In the genomic region with DNA sequence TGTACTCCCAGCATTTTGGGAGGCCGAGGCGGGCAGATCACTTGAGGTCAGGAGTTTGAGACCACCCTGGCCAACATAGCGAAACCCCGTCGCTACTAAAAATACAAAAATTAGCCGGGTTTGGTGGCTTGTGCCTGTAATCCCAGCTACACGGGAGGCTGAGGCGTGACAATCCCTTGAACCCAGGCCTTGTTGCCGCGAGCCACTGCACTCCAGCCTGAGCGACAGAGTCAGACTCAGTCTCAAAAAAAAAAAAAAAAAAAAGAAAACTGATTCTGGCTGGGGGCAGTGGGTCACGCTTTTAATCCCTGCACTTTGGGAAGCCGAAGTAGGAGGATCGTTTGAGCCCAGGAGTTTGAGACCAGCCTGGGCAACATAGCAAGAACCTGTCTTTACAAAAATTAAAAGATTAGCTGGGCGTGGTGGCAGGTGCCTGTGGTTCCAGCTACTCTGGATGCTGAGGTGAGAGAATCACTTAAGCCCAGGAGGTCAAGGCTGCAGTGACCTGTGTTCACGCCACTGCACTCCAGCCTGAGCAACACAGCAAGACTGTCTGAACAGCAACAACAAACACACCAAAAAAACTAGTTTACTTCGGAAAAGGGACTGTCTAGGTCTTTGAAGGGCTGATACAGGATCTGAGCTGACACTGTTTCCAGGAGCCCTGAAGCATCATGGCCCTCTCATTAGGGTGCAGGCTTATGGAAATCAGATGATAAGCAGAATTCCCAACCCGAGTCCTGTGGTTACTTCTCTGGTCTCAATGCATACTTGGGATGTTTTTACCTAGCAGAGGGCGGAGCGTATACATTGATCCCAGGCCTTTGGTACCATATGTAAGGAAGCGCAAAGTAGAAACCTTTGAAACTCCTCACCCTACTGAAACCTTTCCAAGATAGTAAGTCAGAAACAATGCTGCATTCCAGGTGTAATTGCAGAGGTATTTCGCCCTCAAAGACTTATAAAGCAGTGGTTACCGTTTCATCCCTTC, we compare ENCODE assay signal across 15 cellular contexts. TPM values are rescaled to one million over a fixed set of nuclear protein-coding genes. Genes with fewer than 3 reads are reported as not detected.
DNase-seq lines count a peak whose midpoint lies in the region; ATAC-seq and TF ChIP-seq lines count a peak whose summit lies in the region.
"Had no signal": no experiment of that assay in that cellular context is flagged by ENCODE, and none has a peak within 500 bp of the region (broad histone marks: within the 10 kb centered on the region; RNA-seq: fewer than 3 reads in every experiment).

No MANE protein-coding gene starts in this region.

- peaks cover 9% of the 10 kb centered on the region for H3K27me3 Mint-ChIP-seq in H9 (ENCODE audit: low read depth)
- no peaks in the 10 kb centered on the region for H3K27me3 Mint-ChIP-seq in activated naive CD8-positive, alpha-beta T cell

- no peak overlapping the region for H2BK120ac ChIP-seq in H9 (ENCODE audit: low read depth, low read length, poor library complexity, severe bottlenecking)

- peak overlapping the region in 5 of 10 experiments; percentile 69 to 79 (median 79); a peak in 7 of 20 replicates for H3K4me3 ChIP-seq in BLaER1 treated with 17β-estradiol and CSF1 and Interleukin-3, amounts not matched to agents 10 nM and 100 nM
- peak overlapping the region; percentile 75 for H3K4me3 ChIP-seq in mesodermal cell (ENCODE audit: extremely low read depth, insufficient read depth, low read length, poor library complexity, severe bottlenecking)
- H3K4me3 ChIP-seq in brain microvascular endothelial cell (ENCODE audit: low read depth, low read length): no peak overlapping the region

- H3K79me1 ChIP-seq in H9 (ENCODE audit: insufficient read depth, low read depth, low read length, poor library complexity, severe bottlenecking): peaks cover 4% of the 10 kb centered on the region

- H3K56ac ChIP-seq in H9 (ENCODE audit: insufficient read length, low read depth, low read length): no peak overlapping the region

- no peak overlapping the region for H3K4ac ChIP-seq in H9 (ENCODE audit: low read depth, low read length)

- H3K9me3 Mint-ChIP-seq in H9: no peaks in the 10 kb centered on the region
- no peaks in the 10 kb centered on the region for H3K9me3 Mint-ChIP-seq in activated naive CD8-positive, alpha-beta T cell (ENCODE audit: low read depth)

- ATAC-seq in esophagus mucosa: no peak
- ATAC-seq in GM19395 (IDR thresholded peaks at IDR 0.05; ENCODE audit: unreplicated experiment): no peak
- ATAC-seq: left lung had no signal

- no peak for DNase-seq in H9
- no peak for DNase-seq in brain microvascular endothelial cell
- DNase-seq in GM13977 (ENCODE audit: low spot score): no peak
- DNase-seq: foreskin fibroblast, left lung, NCI-H1048, NCI-H748 treated with DMSO at 0.1 percent for 48 hours, transverse colon had no signal

- WGBS in H9 (ENCODE audit: extremely low coverage, insufficient read length, low lambda C conversion rate): no CpG with 5 or more reads among the region's 23 CpGs
- 89 to 94% methylated on average over 19 to 22 of the region's 23 CpGs for WGBS in mesodermal cell (ENCODE audit: insufficient coverage in 2 of 2), 2 experiments

- no peak overlapping the region for H2BK5ac ChIP-seq in H9 (ENCODE audit: insufficient read length, low read length)

- peak overlapping the region; percentile 80 to 89 for H3K4me3 Mint-ChIP-seq in H9
- H3K4me3 Mint-ChIP-seq in activated naive CD8-positive, alpha-beta T cell: peak overlapping the region; percentile 95

- no peaks in the 10 kb centered on the region for H3K79me2 ChIP-seq in H9 (ENCODE audit: insufficient read depth, low read length)

- H2BK12ac ChIP-seq in H9 (ENCODE audit: insufficient read length, low read depth, low read length): no peak overlapping the region

- H2BK20ac ChIP-seq in H9 (ENCODE audit: low read depth, low read length, poor library complexity, severe bottlenecking): no peak overlapping the region

- H3K23ac ChIP-seq in H9 (ENCODE audit: insufficient read length, low read depth, low read length): no peak overlapping the region

- H3K27ac ChIP-seq in BLaER1 treated with 17β-estradiol and CSF1 and Interleukin-3, amounts not matched to agents 10 nM and 100 nM: no peak overlapping the region
- no peak overlapping the region for H3K27ac ChIP-seq in H9 (ENCODE audit: insufficient read length, low read depth, low read length)
- no peak overlapping the region for H3K27ac ChIP-seq in mesodermal cell (ENCODE audit: low read depth, low read length, severe bottlenecking)
- H3K27ac ChIP-seq in brain microvascular endothelial cell: no peak overlapping the region

- H2AFZ ChIP-seq in H9 (ENCODE audit: low read length): no peak overlapping the region

- peaks cover 4 to 13% (median 12%) of the 10 kb centered on the region in 3 experiments; a peak in 6 of 7 replicates for H3K36me3 Mint-ChIP-seq in H9 (ENCODE audit: insufficient read depth in 1 of 3, low read depth in 3 of 3)
- no peaks in the 10 kb centered on the region for H3K36me3 Mint-ChIP-seq in activated naive CD8-positive, alpha-beta T cell

- peaks cover 9 to 31% (median 20%) of the 10 kb centered on the region in 11 experiments; a peak in 20 of 22 replicates for H3K36me3 ChIP-seq in BLaER1 treated with 17β-estradiol and CSF1 and Interleukin-3, amounts not matched to agents 10 nM and 100 nM
- H3K36me3 ChIP-seq in mesodermal cell (ENCODE audit: control insufficient read depth, insufficient read depth, low read length) (peaks cover 23% of the 10 kb centered on the region), brain microvascular endothelial cell (replicated peaks) (no peaks in the 10 kb centered on the region)
- H3K36me3 ChIP-seq: prostate gland, transverse colon had no signal

- H3K9ac ChIP-seq in BLaER1 treated with 17β-estradiol and CSF1 and Interleukin-3, amounts not matched to agents 10 nM and 100 nM: peak overlapping the region; percentile 88 to 98 (median 97); a peak in 17 of 22 replicates
- H3K9ac ChIP-seq in H9 (ENCODE audit: extremely low read depth, insufficient read length, low read length): no peak overlapping the region

- H3K4me2 ChIP-seq in BLaER1 treated with 17β-estradiol and CSF1 and Interleukin-3, amounts not matched to agents 10 nM and 100 nM: peak overlapping the region; percentile 88 to 98 (median 95); a peak in 21 of 22 replicates
- H3K4me2 ChIP-seq in H9 (ENCODE audit: insufficient read depth, insufficient read length, low read length): no peak overlapping the region

- H3K4me1 ChIP-seq in BLaER1 treated with 17β-estradiol and CSF1 and Interleukin-3, amounts not matched to agents 10 nM and 100 nM: peaks cover 18 to 33% (median 26%) of the 10 kb centered on the region in 10 experiments
- H3K4me1 ChIP-seq in H9 (ENCODE audit: insufficient read depth, low read length) (peaks cover 2% of the 10 kb centered on the region; the same call in 1 of the 2 replicates), mesodermal cell (ENCODE audit: control insufficient read depth, insufficient read depth, low read length, poor library complexity, severe bottlenecking) (peaks cover 6% of the 10 kb centered on the region)

- in situ Hi-C loops in brain microvascular endothelial cell (cut with HindIII; ENCODE audit: low pct_ligation_motif_present, low sequenced_read_pairs): no loop called here
- in situ Hi-C loops in GM13977 (cut with MboI; ENCODE audit: low pct_unique_long_range_greater_than_20kb, low sequenced_read_pairs, unreplicated experiment): no loop called here

- TF ChIP-seq CTCF in H9 (conservative IDR thresholded peaks at IDR 0.05): no peak
- no peak for TF ChIP-seq CTCF in brain microvascular endothelial cell (IDR thresholded peaks at IDR 0.05; ENCODE audit: low read depth, low read length, missing control alignments)
- no peak for TF ChIP-seq CTCF in GM13977 (IDR thresholded peaks at IDR 0.05; ENCODE audit: extremely low read depth, insufficient read depth, missing control alignments)

- H4K91ac ChIP-seq in H9 (ENCODE audit: insufficient read length, low read depth, low read length): no peak overlapping the region

- no peaks in the 10 kb centered on the region for H3K9me3 ChIP-seq in BLaER1 treated with 17β-estradiol and CSF1 and Interleukin-3, amounts not matched to agents 10 nM and 100 nM (replicated peaks in 1 of 11)
- H3K9me3 ChIP-seq in H9 (ENCODE audit: control insufficient read depth, low read depth, low read length) (no peaks in the 10 kb centered on the region), mesodermal cell (ENCODE audit: control insufficient read depth, low read length) (no peaks in the 10 kb centered on the region)
- H3K9me3 ChIP-seq: left lung, prostate gland, transverse colon had no signal

- no peak overlapping the region for H2BK15ac ChIP-seq in H9 (ENCODE audit: low read depth, low read length)

- no peak overlapping the region for H4K8ac ChIP-seq in H9 (replicated peaks; ENCODE audit: insufficient read length, low read depth, low read length)

- no peaks in the 10 kb centered on the region for H3K27me3 ChIP-seq in BLaER1 treated with 17β-estradiol and CSF1 and Interleukin-3, amounts not matched to agents 10 nM and 100 nM
- H3K27me3 ChIP-seq in H9 (ENCODE audit: insufficient read depth, low read length): no peaks in the 10 kb centered on the region
- H3K27me3 ChIP-seq in brain microvascular endothelial cell (replicated peaks): no peaks in the 10 kb centered on the region
- H3K27me3 ChIP-seq: left lung, transverse colon had no signal

- H3K4me1 Mint-ChIP-seq in H9: peaks cover 14 to 23% of the 10 kb centered on the region in 2 experiments
- H3K4me1 Mint-ChIP-seq in activated naive CD8-positive, alpha-beta T cell (ENCODE audit: low read depth): peaks cover 20% of the 10 kb centered on the region

- H4K5ac ChIP-seq in H9 (ENCODE audit: insufficient read length, low read depth, low read length): no peak overlapping the region

- H3K18ac ChIP-seq in H9 (ENCODE audit: insufficient read length, low read depth, low read length): no peak overlapping the region

- H3K27ac Mint-ChIP-seq in H9: no peak overlapping the region; a peak in 1 of 7 replicates
- H3K27ac Mint-ChIP-seq in activated naive CD8-positive, alpha-beta T cell: no peak overlapping the region

- no peak overlapping the region for H3T11ph ChIP-seq in H9 (ENCODE audit: low read length)

- H3K14ac ChIP-seq in H9 (ENCODE audit: insufficient read depth, low read length): no peak overlapping the region

- no peak overlapping the region for H2AK5ac ChIP-seq in H9 (ENCODE audit: insufficient read length, low read length)

- no peaks in the 10 kb centered on the region for H3K23me2 ChIP-seq in H9 (ENCODE audit: insufficient read length, low read depth, low read length, poor library complexity, severe bottlenecking)

- peaks cover 0 to 10% (median 0%) of the 10 kb centered on the region in 11 experiments; a peak in 3 of 22 replicates for H4K20me1 ChIP-seq in BLaER1 treated with 17β-estradiol and CSF1 and Interleukin-3, amounts not matched to agents 10 nM and 100 nM
- no peaks in the 10 kb centered on the region for H4K20me1 ChIP-seq in H9 (ENCODE audit: control insufficient read depth, insufficient read depth, insufficient read length)

RNA-seq across cellular contexts. Expression of gene CHKB, which starts 1.8 kb away (rescaled TPM):
- total RNA-seq in H9 (2021) (64.1 and 64.9 TPM in 2 replicates), esophagus mucosa (31.4 TPM)
- polyA plus RNA-seq in mesodermal cell (2013, experiment 1 of 2): 65.2 TPM
- 56.0 TPM for polyA plus RNA-seq in mesodermal cell (2013, experiment 2 of 2)

RNA-seq across cellular contexts. Expression of gene CPT1B, which starts 6.2 kb away (rescaled TPM):
- 65.7 and 68.3 TPM in 2 replicates for total RNA-seq in H9 (2021)
- polyA plus RNA-seq in mesodermal cell (2013, experiment 1 of 2): 39.8 TPM
- polyA plus RNA-seq in mesodermal cell (2013, experiment 2 of 2): 27.7 TPM
- total RNA-seq in esophagus mucosa: 12.1 TPM

RNA-seq across cellular contexts. Expression of gene MAPK8IP2, which starts 16.2 kb away (rescaled TPM):
- total RNA-seq in H9 (2021) (5.7 and 5.9 TPM in 2 replicates), esophagus mucosa (2.3 TPM)
- 1.5 TPM for polyA plus RNA-seq in mesodermal cell (2013, experiment 1 of 2)
- 1.1 TPM for polyA plus RNA-seq in mesodermal cell (2013, experiment 2 of 2)

RNA-seq across cellular contexts. Expression of gene SYCE3, which starts 21.7 kb away (rescaled TPM):
- total RNA-seq in H9 (2021): 0.85 and 0.97 TPM in 2 replicates
- not detected for polyA plus RNA-seq in mesodermal cell (2013, experiment 1 of 2)
- not detected for polyA plus RNA-seq in mesodermal cell (2013, experiment 2 of 2)
- not detected for total RNA-seq in esophagus mucosa
- total RNA-seq: cerebellum, left lung, transverse colon had no signal

RNA-seq across cellular contexts. Expression of gene KLHDC7B, which starts 38.7 kb away (rescaled TPM):
- not detected in 2 replicates for total RNA-seq in H9 (2021)
- not detected for polyA plus RNA-seq in mesodermal cell (2013, experiment 1 of 2)
- 0.10 TPM for polyA plus RNA-seq in mesodermal cell (2013, experiment 2 of 2)
- 0.20 TPM for total RNA-seq in esophagus mucosa
- total RNA-seq: cerebellum had no signal
